In the genomic region with DNA sequence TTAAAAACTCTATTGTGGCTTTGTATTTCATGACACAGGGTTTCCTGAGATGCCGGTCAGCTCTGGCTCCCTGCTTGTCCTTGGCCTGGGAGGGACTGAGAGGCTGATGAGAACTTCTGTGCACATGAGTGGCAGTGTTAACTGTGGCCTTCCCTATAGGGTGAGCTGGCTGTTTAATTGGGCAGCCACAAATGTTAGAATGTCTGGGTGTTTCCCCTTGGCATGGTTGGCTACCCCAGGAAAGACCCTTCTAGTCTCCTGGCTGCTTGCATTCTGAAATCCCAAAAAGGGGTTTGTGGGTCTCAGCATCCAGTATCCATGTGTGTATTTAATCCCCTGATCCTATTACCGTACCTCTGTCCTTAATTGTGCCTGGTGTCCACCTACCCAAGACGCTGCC, we compare ENCODE assay signal across 21 cellular contexts. TPM values are rescaled to one million over a fixed set of nuclear protein-coding genes. Genes with fewer than 3 reads are reported as not detected.
DNase-seq lines count a peak whose midpoint lies in the region; ATAC-seq, FAIRE-seq and TF ChIP-seq lines count a peak whose summit lies in the region.
"Had no signal": no experiment of that assay in that cellular context is flagged by ENCODE, and none has a peak within 500 bp of the region (broad histone marks: within the 10 kb centered on the region; RNA-seq: fewer than 3 reads in every experiment).

No MANE protein-coding gene starts in this region.

- H3K4me3 Mint-ChIP-seq in CD8-positive, alpha-beta T cell = no peak overlapping the region
- H3K4me3 Mint-ChIP-seq in activated B cell treated with CpG ODN at 0.5 μM for 24 hours = peak overlapping the region; percentile 93
- no peak overlapping the region for H3K4me3 Mint-ChIP-seq in progenitor cell of endocrine pancreas (ENCODE audit: low read depth)
- no peak overlapping the region for H3K4me3 Mint-ChIP-seq in activated CD4-positive, alpha-beta memory T cell treated with anti-CD3 and anti-CD28 coated beads for 36 hours

- H3K9me3 Mint-ChIP-seq in CD8-positive, alpha-beta T cell = peaks cover 2% of the 10 kb centered on the region
- H3K9me3 Mint-ChIP-seq in activated B cell treated with CpG ODN at 0.5 μM for 24 hours = no peaks in the 10 kb centered on the region
- H3K9me3 Mint-ChIP-seq in progenitor cell of endocrine pancreas (ENCODE audit: low read depth) = no peaks in the 10 kb centered on the region
- peaks cover 7% of the 10 kb centered on the region for H3K9me3 Mint-ChIP-seq in activated CD4-positive, alpha-beta memory T cell treated with anti-CD3 and anti-CD28 coated beads for 36 hours
- H3K9me3 Mint-ChIP-seq: stimulated activated naive CD8-positive, alpha-beta T cell treated with anti-CD3 and anti-CD28 coated beads, Interleukin-15, Interleukin-2, amounts not matched to agents 100 ng/mL and 50 ng/mL, for 24 hours had no signal

- TF ChIP-seq CTCF in CD8-positive, alpha-beta T cell (IDR thresholded peaks at IDR 0.05) = no peak
- TF ChIP-seq CTCF in activated B cell treated with CpG ODN at 0.5 μM for 24 hours (IDR thresholded peaks at IDR 0.05) (no peak), progenitor cell of endocrine pancreas (IDR thresholded peaks at IDR 0.05; ENCODE audit: unreplicated experiment) (no peak)

- no peak overlapping the region for H3K4me3 ChIP-seq in CD8-positive, alpha-beta T cell (ENCODE audit: low read depth, low read length)
- H3K4me3 ChIP-seq: transverse colon had no signal

- CTCF ChIA-PET in CD8-positive, alpha-beta T cell (lab: Charles Lee) = interaction anchor here (0.7 to 4.6 kb wide), 6 partner anchors 28 to 124 kb away, joined by 3 to 22 read pairs (median 5); no protein-coding TSS in a partner anchor
- CTCF ChIA-PET in activated B cell treated with CpG ODN at 0.5 μM for 24 hours (lab: Charles Lee) = interaction anchor here (1.1 to 4.2 kb wide), 9 partner anchors 42 to 165 kb away, joined by 4 to 47 read pairs (median 6); no protein-coding TSS in a partner anchor
- CTCF ChIA-PET in activated CD4-positive, alpha-beta memory T cell treated with anti-CD3 and anti-CD28 coated beads for 36 hours (lab: Charles Lee) = interaction anchor here (0.9 to 1.8 kb wide), 3 partner anchors 36 to 109 kb away, joined by 3 to 6 read pairs (median 4); no protein-coding TSS in a partner anchor

- H3K4me1 ChIP-seq in CD8-positive, alpha-beta T cell (ENCODE audit: insufficient read depth, low read length) = peaks cover 26% of the 10 kb centered on the region

- H3K4me1 Mint-ChIP-seq in CD8-positive, alpha-beta T cell (ENCODE audit: low read depth) = peaks cover 47% of the 10 kb centered on the region
- H3K4me1 Mint-ChIP-seq in activated B cell treated with CpG ODN at 0.5 μM for 24 hours (peaks cover 51% of the 10 kb centered on the region), progenitor cell of endocrine pancreas (ENCODE audit: low read depth) (peaks cover 8% of the 10 kb centered on the region)
- peaks cover 14% of the 10 kb centered on the region for H3K4me1 Mint-ChIP-seq in activated CD4-positive, alpha-beta memory T cell treated with anti-CD3 and anti-CD28 coated beads for 36 hours (ENCODE audit: low read depth)

- ATAC-seq in CD8-positive, alpha-beta T cell = no peak
- ATAC-seq in activated B cell treated with CpG ODN at 0.5 μM for 24 hours (ENCODE audit: low read depth) = no peak
- no peak for ATAC-seq in GM21723 (IDR thresholded peaks at IDR 0.05; ENCODE audit: unreplicated experiment)
- ATAC-seq in HG02884 (IDR thresholded peaks at IDR 0.05; ENCODE audit: unreplicated experiment) = no peak
- ATAC-seq: activated CD8-positive, alpha-beta memory T cell treated with anti-CD3 and anti-CD28 coated beads, Interleukin-2, amount 10 ng/mL, durations not matched to agents 7 days and 5 days had no signal

- peaks cover 2% of the 10 kb centered on the region for H3K36me3 Mint-ChIP-seq in CD8-positive, alpha-beta T cell
- H3K36me3 Mint-ChIP-seq in activated B cell treated with CpG ODN at 0.5 μM for 24 hours (ENCODE audit: low read depth) = peaks cover 7% of the 10 kb centered on the region
- H3K36me3 Mint-ChIP-seq in progenitor cell of endocrine pancreas (ENCODE audit: insufficient read depth) = no peaks in the 10 kb centered on the region
- H3K36me3 Mint-ChIP-seq in activated CD4-positive, alpha-beta memory T cell treated with anti-CD3 and anti-CD28 coated beads for 36 hours = peaks cover 4% of the 10 kb centered on the region

- H3K27ac ChIP-seq in CD8-positive, alpha-beta T cell (ENCODE audit: low read depth, low read length) = no peak overlapping the region
- H3K27ac ChIP-seq: brain microvascular endothelial cell had no signal

- DNase-seq in CD8-positive, alpha-beta T cell = no peak
- DNase-seq in GM19239 (ENCODE audit: insufficient read length, low spot score) (no peak), activated B cell treated with CpG ODN at 0.5 μM for 24 hours (no peak), progenitor cell of endocrine pancreas (ENCODE audit: low spot score, unreplicated experiment) (no peak), H4 (ENCODE audit: low spot score) (no peak)
- DNase-seq in activated CD4-positive, alpha-beta memory T cell treated with anti-CD3 and anti-CD28 coated beads for 36 hours = no peak
- DNase-seq: activated CD4-positive, alpha-beta T cell treated with anti-CD3 and anti-CD28 coated beads for 48 hours; activated CD8-positive, alpha-beta memory T cell treated with anti-CD3 and anti-CD28 coated beads, Interleukin-2, amount 10 ng/mL, durations not matched to agents 7 days and 5 days; activated naive CD8-positive, alpha-beta T cell treated with anti-CD3 and anti-CD28 coated beads, Interleukin-2, amount 10 ng/mL, durations not matched to agents 7 days and 5 days; brain microvascular endothelial cell; endodermal cell; Kasumi-1; NCI-H187; occipital lobe; stimulated activated CD4-positive, alpha-beta T cell treated with anti-CD3 and anti-CD28 coated beads, Interleukin-4, amount 100 ng/mL, for 1 hour; transverse colon had no signal

- H3K9me3 ChIP-seq in CD8-positive, alpha-beta T cell (ENCODE audit: low read length) = no peaks in the 10 kb centered on the region
- H3K9me3 ChIP-seq: transverse colon had no signal

- no peaks in the 10 kb centered on the region for H3K27me3 Mint-ChIP-seq in CD8-positive, alpha-beta T cell (ENCODE audit: low read depth)
- H3K27me3 Mint-ChIP-seq in activated B cell treated with CpG ODN at 0.5 μM for 24 hours (no peaks in the 10 kb centered on the region), progenitor cell of endocrine pancreas (peaks cover 25% of the 10 kb centered on the region)
- no peaks in the 10 kb centered on the region for H3K27me3 Mint-ChIP-seq in activated CD4-positive, alpha-beta memory T cell treated with anti-CD3 and anti-CD28 coated beads for 36 hours
- H3K27me3 Mint-ChIP-seq: activated CD8-positive, alpha-beta memory T cell treated with anti-CD3 and anti-CD28 coated beads, Interleukin-2, amount 10 ng/mL, durations not matched to agents 7 days and 5 days; activated naive CD8-positive, alpha-beta T cell treated with anti-CD3 and anti-CD28 coated beads, Interleukin-2, amount 10 ng/mL, durations not matched to agents 7 days and 5 days; stimulated activated naive CD8-positive, alpha-beta T cell treated with anti-CD3 and anti-CD28 coated beads, Interleukin-15, Interleukin-2, amounts not matched to agents 100 ng/mL and 50 ng/mL, for 24 hours had no signal

- POLR2A ChIA-PET in CD8-positive, alpha-beta T cell (lab: Charles Lee) = interaction anchor here (1.0 to 7.7 kb wide), 5 partner anchors 8 to 111 kb away, joined by 3 to 246 read pairs (median 11); no protein-coding TSS in a partner anchor
- POLR2A ChIA-PET in activated B cell treated with CpG ODN at 0.5 μM for 24 hours (lab: Charles Lee) = interaction anchor here (0.7 to 8.9 kb wide), 13 partner anchors 13 to 160 kb away, joined by 3 to 406 read pairs (median 16); no protein-coding TSS in a partner anchor
- POLR2A ChIA-PET in activated CD4-positive, alpha-beta memory T cell treated with anti-CD3 and anti-CD28 coated beads for 36 hours (lab: Charles Lee) = no interaction called here

- no peaks in the 10 kb centered on the region for H3K36me3 ChIP-seq in CD8-positive, alpha-beta T cell (ENCODE audit: insufficient read depth, low read length)
- H3K36me3 ChIP-seq: brain microvascular endothelial cell, transverse colon had no signal

- no peaks in the 10 kb centered on the region for H3K27me3 ChIP-seq in CD8-positive, alpha-beta T cell (ENCODE audit: insufficient read depth, low read length)
- H3K27me3 ChIP-seq: brain microvascular endothelial cell, transverse colon had no signal

- FAIRE-seq in GM19239 (lab: Jason Lieb, UNC) = peak; percentile 86
- FAIRE-seq: colon, HTR-8/SVneo had no signal

- peak overlapping the region; percentile 1 for H3K27ac Mint-ChIP-seq in CD8-positive, alpha-beta T cell
- H3K27ac Mint-ChIP-seq in activated B cell treated with CpG ODN at 0.5 μM for 24 hours (peak overlapping the region; percentile 98), progenitor cell of endocrine pancreas (peak overlapping the region; percentile 31)
- no peak overlapping the region for H3K27ac Mint-ChIP-seq in activated CD4-positive, alpha-beta memory T cell treated with anti-CD3 and anti-CD28 coated beads for 36 hours
- H3K27ac Mint-ChIP-seq: endodermal cell; stimulated activated naive CD8-positive, alpha-beta T cell treated with anti-CD3 and anti-CD28 coated beads, Interleukin-15, Interleukin-2, amounts not matched to agents 100 ng/mL and 50 ng/mL, for 24 hours had no signal

- intact Hi-C loops in CD8-positive, alpha-beta T cell (cut with DNase I, micrococcal nuclease) = loop anchor here in 1 of 2 experiments (2.0 kb wide), 1 partner anchor 165 kb away; no protein-coding TSS in a partner anchor
- intact Hi-C loops in activated B cell treated with CpG ODN at 0.5 μM for 24 hours (cut with micrococcal nuclease) = loop anchor here (2.0 kb wide), 2 partner anchors 21 to 333 kb away; partner anchors contain the start of gene MTMR10
- intact Hi-C loops in activated CD4-positive, alpha-beta memory T cell treated with anti-CD3 and anti-CD28 coated beads for 36 hours (cut with micrococcal nuclease) = loop anchor here (10.0 kb wide), 1 partner anchor 329 kb away; the partner anchor contains the start of gene MTMR10

RNA-seq across cellular contexts. Expression of gene KLF13, which starts 3.0 kb away (rescaled TPM):
- total RNA-seq in CD8-positive, alpha-beta T cell = 100 to 1,000 TPM; 359 to 364 TPM
- total RNA-seq in activated B cell treated with CpG ODN at 0.5 μM for 24 hours (177 and 178 TPM in 2 replicates), progenitor cell of endocrine pancreas (26.9 and 34.0 TPM in 2 replicates)
- 12.0 and 20.8 TPM in 2 replicates for total RNA-seq in H4 (2014; rRNA removed; shearing (Covaris generic))
- total RNA-seq in activated CD4-positive, alpha-beta memory T cell treated with anti-CD3 and anti-CD28 coated beads for 36 hours = 100 to 1,000 TPM; 134 to 145 TPM
